Comparison of ENCODE assay signal across 8 cellular contexts in the genomic region with DNA sequence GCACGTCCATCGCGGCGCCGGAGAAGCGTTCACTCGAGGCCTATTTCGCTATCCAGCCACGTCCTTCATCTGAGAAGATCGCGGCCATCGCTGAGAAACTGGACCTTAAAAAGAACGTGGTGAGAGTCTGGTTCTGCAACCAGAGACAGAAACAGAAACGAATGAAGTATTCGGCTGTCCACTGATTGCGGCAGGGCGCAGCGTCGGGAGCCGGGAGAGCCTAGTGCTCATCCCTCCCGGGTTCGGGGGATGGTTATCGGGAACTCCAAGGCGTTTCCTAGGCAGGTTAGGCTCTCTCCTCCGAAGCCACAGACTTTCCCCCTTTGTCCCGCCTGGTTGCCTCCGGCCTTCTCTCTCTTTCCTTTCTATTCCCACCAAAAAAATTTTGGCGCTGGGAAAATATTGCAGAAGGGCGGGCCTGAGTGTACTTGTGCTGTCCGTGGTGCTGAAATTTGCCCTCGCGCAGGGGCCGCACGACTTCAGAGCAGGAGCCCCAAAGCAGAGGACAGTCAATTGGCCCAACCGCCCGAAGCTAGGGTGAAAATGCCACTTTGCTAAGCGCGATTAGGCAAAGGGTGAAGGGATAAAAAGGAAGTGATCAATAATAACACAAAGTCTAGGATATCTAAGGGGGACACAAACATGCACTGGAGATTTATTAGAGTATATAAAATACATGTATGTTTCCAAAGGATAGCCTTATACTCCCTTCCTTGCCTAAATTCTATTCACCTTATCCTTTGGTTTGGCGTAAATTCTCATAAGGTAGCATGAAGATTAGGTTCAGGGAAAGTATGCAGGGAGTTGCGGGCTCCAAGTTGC. TPM values are rescaled to one million over a fixed set of nuclear protein-coding genes. Genes with fewer than 3 reads are reported as not detected.
DNase-seq lines count a peak whose midpoint lies in the region; ATAC-seq and TF ChIP-seq lines count a peak whose summit lies in the region.

No MANE protein-coding gene starts in this region.

- H3K27ac Mint-ChIP-seq in activated T-cell treated with anti-CD3 and anti-CD28 coated beads, Interleukin-2, amount 50 U/mL, for 72 hours, result no peak overlapping the region

- DNase-seq in HK-2 (ENCODE audit: unreplicated experiment) (peak; percentile 43), hepatocyte (ENCODE audit: low spot score) (peak; percentile 80), T-helper 9 cell (no peak)
- peak; percentile 47 to 48 for DNase-seq in activated T-cell treated with anti-CD3 and anti-CD28 coated beads, Interleukin-2, amount 50 U/mL, for 72 hours
- peak; percentile 28 to 54 for DNase-seq in stimulated activated CD4-positive, alpha-beta T cell treated with anti-CD3 and anti-CD28 coated beads, Interleukin-2, amount 100 ng/mL, for 24 hours

- peak overlapping the region; percentile 80 for H3K4me2 ChIP-seq in hepatocyte

- no peak overlapping the region for H2AFZ ChIP-seq in ACC112 (ENCODE audit: low read length, unreplicated experiment)
- no peak overlapping the region for H2AFZ ChIP-seq in hepatocyte

- H3K79me2 ChIP-seq in ACC112 (ENCODE audit: control insufficient read depth, insufficient read depth, low read length, unreplicated experiment) (no peaks in the 10 kb centered on the region), hepatocyte (no peaks in the 10 kb centered on the region)

- H3K36me3 Mint-ChIP-seq in activated T-cell treated with anti-CD3 and anti-CD28 coated beads, Interleukin-2, amount 50 U/mL, for 72 hours (ENCODE audit: insufficient read depth in 2 of 2), result peaks cover 2% of the 10 kb centered on the region in 2 donors

- H3K4me3 Mint-ChIP-seq in activated T-cell treated with anti-CD3 and anti-CD28 coated beads, Interleukin-2, amount 50 U/mL, for 72 hours, result peak overlapping the region in 1 of 2 donors; percentile 15

- peaks cover 100% of the 10 kb centered on the region for H3K27me3 Mint-ChIP-seq in activated T-cell treated with anti-CD3 and anti-CD28 coated beads, Interleukin-2, amount 50 U/mL, for 72 hours (ENCODE audit: low read depth)

- no peaks in the 10 kb centered on the region for H3K36me3 ChIP-seq in ACC112 (ENCODE audit: insufficient read depth, low read length)
- H3K36me3 ChIP-seq in hepatocyte (replicated peaks; ENCODE audit: insufficient read depth, low read depth), result no peaks in the 10 kb centered on the region

- H3K27me3 ChIP-seq in ACC112 (ENCODE audit: insufficient read depth, low read length), result peaks cover 100% of the 10 kb centered on the region
- H3K27me3 ChIP-seq in hepatocyte, result peaks cover 99% of the 10 kb centered on the region

- H3K9me3 ChIP-seq in hepatocyte (ENCODE audit: low read depth), result no peaks in the 10 kb centered on the region

- WGBS in hepatocyte (ENCODE audit: low lambda C conversion rate, missing lambda C conversion rate), result 8% methylated on average over 40 of the region's 40 CpGs

- H3K9me2 ChIP-seq in hepatocyte (replicated peaks; ENCODE audit: insufficient read depth), result no peaks in the 10 kb centered on the region

- H3K4me1 ChIP-seq in ACC112 (ENCODE audit: control insufficient read depth, insufficient read depth, low read length, unreplicated experiment) (no peaks in the 10 kb centered on the region), hepatocyte (ENCODE audit: insufficient read depth) (peaks cover 6% of the 10 kb centered on the region)

- TF ChIP-seq CTCF in hepatocyte (IDR thresholded peaks at IDR 0.05; ENCODE audit: poor library complexity), result no peak

- no peak for ATAC-seq in activated T-cell treated with anti-CD3 and anti-CD28 coated beads, Interleukin-2, amount 50 U/mL, for 72 hours (replicated peaks in 1 of 2)
- ATAC-seq in GM21447 (IDR thresholded peaks at IDR 0.05; ENCODE audit: unreplicated experiment) (no peak), HG02885 (IDR thresholded peaks at IDR 0.05; ENCODE audit: poor library complexity, unreplicated experiment) (no peak)

- H4K20me1 ChIP-seq in hepatocyte (ENCODE audit: insufficient read depth, poor library complexity, severe bottlenecking), result no peaks in the 10 kb centered on the region

- H3K27ac ChIP-seq in ACC112 (ENCODE audit: low read depth, low read length) (no peak overlapping the region), hepatocyte (no peak overlapping the region)

- no peaks in the 10 kb centered on the region for H3K9me3 Mint-ChIP-seq in activated T-cell treated with anti-CD3 and anti-CD28 coated beads, Interleukin-2, amount 50 U/mL, for 72 hours

- H3K4me3 ChIP-seq in ACC112 (ENCODE audit: low read depth, low read length), result peak overlapping the region; percentile 51; the same call in 1 of the 2 replicates
- no peak overlapping the region for H3K4me3 ChIP-seq in hepatocyte

- H3K4me1 Mint-ChIP-seq in activated T-cell treated with anti-CD3 and anti-CD28 coated beads, Interleukin-2, amount 50 U/mL, for 72 hours (ENCODE audit: low read depth), result peaks cover 34% of the 10 kb centered on the region

RNA-seq across cellular contexts. Expression of a gene that starts 1.8 kb away (rescaled TPM):
- total RNA-seq in activated T-cell treated with anti-CD3 and anti-CD28 coated beads, Interleukin-2, amount 50 U/mL, for 72 hours, result not detected
- total RNA-seq in hepatocyte, result 0.36 TPM in 1 of 2 replicates, not detected in the other
- not detected in 2 replicates for polyA plus RNA-seq in hepatocyte
